1 cellular context compared by ENCODE assay signal in genomic region chr6:10610289-10610688, GRCh38.
TF ChIP-seq lines count a peak whose summit lies in the region.

No MANE protein-coding gene starts in this region.

TF ChIP-seq in H1, 55 proteins besides CTCF, POLR2A, EP300 and RAD21:
- TF ChIP-seq JUN (IDR thresholded peaks at IDR 0.05; ENCODE audit: low read depth, low read length): no peak
- TF ChIP-seq KDM4A (IDR thresholded peaks at IDR 0.05; ENCODE audit: low read depth, low read length, severe bottlenecking): no peak
- TF ChIP-seq ZNF274 (IDR thresholded peaks at IDR 0.05; ENCODE audit: borderline replicate concordance, extremely low read depth, low read length): no peak
- TF ChIP-seq CHD2 (IDR thresholded peaks at IDR 0.05; ENCODE audit: low read length): no peak
- no peak for TF ChIP-seq RXRA (IDR thresholded peaks at IDR 0.05; ENCODE audit: insufficient read depth, low read depth, low read length)
- no peak for TF ChIP-seq SIX5 (IDR thresholded peaks at IDR 0.05; ENCODE audit: low read depth, low read length)
- no peak for TF ChIP-seq TEAD4 (IDR thresholded peaks at IDR 0.05; ENCODE audit: low read depth, low read length)
- no peak for TF ChIP-seq MAX (IDR thresholded peaks at IDR 0.05)
- TF ChIP-seq ATF3 (IDR thresholded peaks at IDR 0.05; ENCODE audit: insufficient read depth, low read depth, low read length): no peak
- TF ChIP-seq TCF12 (IDR thresholded peaks at IDR 0.05; ENCODE audit: low read depth, low read length): no peak
- TF ChIP-seq NANOG (IDR thresholded peaks at IDR 0.05; ENCODE audit: insufficient read depth, low read depth, low read length, poor library complexity, severe bottlenecking): no peak
- no peak for TF ChIP-seq CHD1 (IDR thresholded peaks at IDR 0.05; ENCODE audit: low read depth, low read length)
- TF ChIP-seq SP2 (IDR thresholded peaks at IDR 0.05; ENCODE audit: low read length): no peak
- TF ChIP-seq POU5F1 (IDR thresholded peaks at IDR 0.05; ENCODE audit: low read depth, low read length): no peak
- no peak for TF ChIP-seq SP1 (IDR thresholded peaks at IDR 0.05; ENCODE audit: low read depth, low read length)
